In the genomic region with DNA sequence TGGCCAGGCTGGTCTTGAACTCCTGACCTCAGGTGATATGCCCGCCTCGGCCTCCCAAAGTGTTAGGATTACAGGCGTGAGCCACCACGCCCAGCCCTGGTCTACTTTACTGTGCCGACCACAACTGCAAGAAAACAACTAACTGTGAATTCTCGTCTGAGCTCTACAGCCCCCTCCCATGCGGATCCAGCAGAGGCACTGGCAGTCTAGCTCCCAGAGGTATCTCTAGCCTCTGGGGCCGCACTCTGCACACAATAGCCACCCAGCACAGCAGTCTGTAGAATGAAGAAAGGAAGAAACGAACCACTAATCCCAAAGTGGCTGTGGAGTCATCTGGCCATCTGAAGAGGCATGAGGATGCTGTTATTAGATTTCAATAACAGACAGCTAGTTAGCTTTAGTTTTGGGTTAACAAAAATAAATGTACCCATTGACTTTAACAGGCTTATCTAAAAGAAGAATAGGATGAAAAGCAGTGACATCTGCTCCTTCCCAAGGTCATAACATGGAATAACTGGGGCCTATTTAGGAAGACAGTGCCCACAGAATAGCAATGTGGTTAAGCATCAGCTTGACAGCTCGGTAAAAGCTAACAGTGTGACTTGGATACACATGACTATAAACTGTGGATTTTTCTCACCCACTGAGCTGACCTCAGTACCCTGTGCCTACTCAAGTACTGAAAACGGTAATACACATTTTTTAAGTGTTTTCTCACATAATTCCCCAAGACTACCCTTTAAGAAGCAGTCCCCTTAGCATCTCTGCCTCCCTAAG, we compare ENCODE assay signal across 10 cellular contexts.
DNase-seq lines count a peak whose midpoint lies in the region; ATAC-seq and TF ChIP-seq lines count a peak whose summit lies in the region.
"Had no signal": no experiment of that assay in that cellular context is flagged by ENCODE, and none has a peak within 500 bp of the region (broad histone marks: within the 10 kb centered on the region; RNA-seq: fewer than 3 reads in every experiment).

No MANE protein-coding gene starts in this region.

- H3K79me2 ChIP-seq in Karpas-422 (ENCODE audit: low read length) = peaks cover 74% of the 10 kb centered on the region

- POLR2A ChIA-PET in BJ (lab: Charles Lee) = no interaction called here

- intact Hi-C loops in sigmoid colon (cut with DNase I) = loop anchor here (5.0 kb wide), 1 partner anchor 132 kb away; a partner anchor contains a TSS
- intact Hi-C loops in lower leg skin (cut with DNase I; ENCODE audit: low total_unique reads) = loop anchor here (10.0 kb wide), 1 partner anchor 365 kb away; no protein-coding TSS in a partner anchor

- H3K27me3 ChIP-seq in BJ (ENCODE audit: control insufficient read depth, insufficient read depth, low read length) (no peaks in the 10 kb centered on the region), SJCRH30 (no peaks in the 10 kb centered on the region), sigmoid colon (no peaks in the 10 kb centered on the region), Karpas-422 (ENCODE audit: low read length) (no peaks in the 10 kb centered on the region)

- H3K4me2 ChIP-seq in Karpas-422 (ENCODE audit: low read depth, low read length, poor library complexity, severe bottlenecking) = no peak overlapping the region

- H3K4me3 ChIP-seq in BJ (ENCODE audit: low read depth, low read length) (no peak overlapping the region), SJCRH30 (no peak overlapping the region), foreskin fibroblast (ENCODE audit: low read depth in 1 of 2, low read length in 2 of 2) (no peak overlapping the region), sigmoid colon (no peak overlapping the region), Karpas-422 (ENCODE audit: low read length) (no peak overlapping the region), lower leg skin (ENCODE audit: low read depth, poor library complexity, severe bottlenecking) (no peak overlapping the region)

- H3K9ac ChIP-seq in Karpas-422 (ENCODE audit: low read length) = no peak overlapping the region

- peaks cover 45% of the 10 kb centered on the region for H3K4me1 ChIP-seq in SJCRH30
- peaks cover 0 to 66% (median 56%) of the 10 kb centered on the region in 4 donors for H3K4me1 ChIP-seq in sigmoid colon
- peaks cover 21% of the 10 kb centered on the region for H3K4me1 ChIP-seq in Karpas-422 (ENCODE audit: low read length)

- peaks cover 3% of the 10 kb centered on the region for H3K27me3 Mint-ChIP-seq in activated T-cell treated with anti-CD3 and anti-CD28 coated beads, Interleukin-2, amount 50 U/mL, for 24 hours
- H3K27me3 Mint-ChIP-seq: activated CD4-positive, alpha-beta T cell treated with anti-CD3 and anti-CD28 coated beads, Interleukin-2, amount 10 ng/mL, durations not matched to agents 7 days and 5 days had no signal

- H3K4me1 Mint-ChIP-seq in activated T-cell treated with anti-CD3 and anti-CD28 coated beads, Interleukin-2, amount 50 U/mL, for 24 hours (ENCODE audit: low read depth) = no peaks in the 10 kb centered on the region
- H3K4me1 Mint-ChIP-seq: activated CD4-positive, alpha-beta T cell treated with anti-CD3 and anti-CD28 coated beads, Interleukin-2, amount 10 ng/mL, durations not matched to agents 7 days and 5 days had no signal

- DNase-seq in BJ (ENCODE audit: low read depth) (peak; percentile 90), SJCRH30 (peak in 1 of 2 experiments; percentile 65), foreskin fibroblast (peak; percentile 92 to 95), sigmoid colon (no peak), Karpas-422 (no peak), lower leg skin (ENCODE audit: low spot score in 2 of 2) (no peak)
- no peak for DNase-seq in activated T-cell treated with anti-CD3 and anti-CD28 coated beads, Interleukin-2, amount 50 U/mL, for 24 hours
- DNase-seq: activated CD4-positive, alpha-beta T cell treated with anti-CD3 and anti-CD28 coated beads, Interleukin-2, amount 10 ng/mL, durations not matched to agents 7 days and 5 days; activated naive CD4-positive, alpha-beta T cell treated with anti-CD3 and anti-CD28 coated beads for 36 hours had no signal

- H3K9me3 ChIP-seq in SJCRH30 (replicated peaks) (no peaks in the 10 kb centered on the region), sigmoid colon (no peaks in the 10 kb centered on the region), Karpas-422 (ENCODE audit: low read length) (no peaks in the 10 kb centered on the region)

- H3K36me3 Mint-ChIP-seq in activated T-cell treated with anti-CD3 and anti-CD28 coated beads, Interleukin-2, amount 50 U/mL, for 24 hours (ENCODE audit: low read depth) = no peaks in the 10 kb centered on the region

- CTCF ChIA-PET in BJ (lab: Yijun Ruan, JAX) = interaction anchor here (1.0 to 1.1 kb wide), 2 partner anchors 184 to 369 kb away, joined by 3 read pairs; no protein-coding TSS in a partner anchor

- TF ChIP-seq POLR2A in sigmoid colon (IDR thresholded peaks at IDR 0.05) (no peak), lower leg skin (IDR thresholded peaks at IDR 0.05) (no peak)

- ATAC-seq in HG02678 (IDR thresholded peaks at IDR 0.05; ENCODE audit: unreplicated experiment) = no peak

- H3K9me2 ChIP-seq in Karpas-422 (replicated peaks; ENCODE audit: insufficient read depth, low read length) = no peaks in the 10 kb centered on the region

- WGBS in sigmoid colon, 2 donors = 74 to 86% methylated on average over 11 of the region's 11 CpGs
- 87 to 92% methylated on average over 11 of the region's 11 CpGs for WGBS in lower leg skin, 2 donors

- TF ChIP-seq CTCF in BJ (IDR thresholded peaks at IDR 0.05; ENCODE audit: insufficient read depth, low read depth, low read length) = no peak
- no peak for TF ChIP-seq CTCF in foreskin fibroblast (IDR thresholded peaks at IDR 0.05; ENCODE audit: low read depth, low read length)
- no peak for TF ChIP-seq CTCF in sigmoid colon (IDR thresholded peaks at IDR 0.05)
- no peak for TF ChIP-seq CTCF in lower leg skin (IDR thresholded peaks at IDR 0.05)

- no peak overlapping the region for H3K27ac Mint-ChIP-seq in activated T-cell treated with anti-CD3 and anti-CD28 coated beads, Interleukin-2, amount 50 U/mL, for 24 hours
- H3K27ac Mint-ChIP-seq: activated CD4-positive, alpha-beta T cell treated with anti-CD3 and anti-CD28 coated beads, Interleukin-2, amount 10 ng/mL, durations not matched to agents 7 days and 5 days; activated naive CD4-positive, alpha-beta T cell treated with anti-CD3 and anti-CD28 coated beads for 36 hours had no signal

- no peaks in the 10 kb centered on the region for H4K20me1 ChIP-seq in Karpas-422 (ENCODE audit: insufficient read depth, low read depth, low read length)

- no peaks in the 10 kb centered on the region for H3K9me3 Mint-ChIP-seq in activated T-cell treated with anti-CD3 and anti-CD28 coated beads, Interleukin-2, amount 50 U/mL, for 24 hours
- H3K9me3 Mint-ChIP-seq: activated CD4-positive, alpha-beta T cell treated with anti-CD3 and anti-CD28 coated beads, Interleukin-2, amount 10 ng/mL, durations not matched to agents 7 days and 5 days; activated naive CD4-positive, alpha-beta T cell treated with anti-CD3 and anti-CD28 coated beads for 36 hours had no signal

- H2AFZ ChIP-seq in Karpas-422 (ENCODE audit: low read length) = no peak overlapping the region

- H3K27ac ChIP-seq in SJCRH30 (peak overlapping the region; percentile 5), sigmoid colon (peak overlapping the region; percentile 52 to 70 (median 61)), Karpas-422 (ENCODE audit: low read length) (no peak overlapping the region)

- peaks cover 22% of the 10 kb centered on the region for H3K36me3 ChIP-seq in BJ (ENCODE audit: control insufficient read depth, insufficient read depth, low read length)
- H3K36me3 ChIP-seq in SJCRH30 = no peaks in the 10 kb centered on the region; the same call in 1 of the 2 replicates
- no peaks in the 10 kb centered on the region for H3K36me3 ChIP-seq in sigmoid colon
- H3K36me3 ChIP-seq in Karpas-422 (ENCODE audit: insufficient read depth, low read length) = no peaks in the 10 kb centered on the region

- H3K4me3 Mint-ChIP-seq in activated T-cell treated with anti-CD3 and anti-CD28 coated beads, Interleukin-2, amount 50 U/mL, for 24 hours = no peak overlapping the region
- H3K4me3 Mint-ChIP-seq: activated CD4-positive, alpha-beta T cell treated with anti-CD3 and anti-CD28 coated beads, Interleukin-2, amount 10 ng/mL, durations not matched to agents 7 days and 5 days; activated naive CD4-positive, alpha-beta T cell treated with anti-CD3 and anti-CD28 coated beads for 36 hours had no signal

- no peak for TF ChIP-seq EP300 in sigmoid colon (IDR thresholded peaks at IDR 0.05)

Comparison
In these comparisons a context has a peak if more than half of its experiments do, and no peak if none do; other contexts are left out.
1. DNase-seq: peak in BJ (single experiment) and foreskin fibroblast (2 of 2); none in sigmoid colon (single experiment), Karpas-422 (single experiment), lower leg skin (0 of 2) and activated T-cell treated with anti-CD3 and anti-CD28 coated beads, Interleukin-2, amount 50 U/mL, for 24 hours (single experiment).